ENCODE assay signal across 16 cellular contexts in genomic region chr13:26442541-26442940, GRCh38.
DNase-seq lines count a peak whose midpoint lies in the region; ATAC-seq, FAIRE-seq and TF ChIP-seq lines count a peak whose summit lies in the region.
"Had no signal": no experiment of that assay in that cellular context is flagged by ENCODE, and none has a peak within 500 bp of the region (broad histone marks: within the 10 kb centered on the region; RNA-seq: fewer than 3 reads in every experiment).

No MANE protein-coding gene starts in this region.

- H3K36me3 ChIP-seq in left ventricle myocardium inferior, result no peaks in the 10 kb centered on the region
- no peaks in the 10 kb centered on the region for H3K36me3 ChIP-seq in pancreas
- H3K36me3 ChIP-seq: WERI-Rb-1 had no signal

- peak overlapping the region; percentile 14 for H3K27ac ChIP-seq in left ventricle myocardium inferior (replicated peaks)
- H3K27ac ChIP-seq in pancreas, result no peak overlapping the region

- DNase-seq in AG08396 (ENCODE audit: low spot score), result peak; percentile 46
- peak; percentile 7 for DNase-seq in amniotic epithelial cell (ENCODE audit: low read depth)
- no peak for DNase-seq in left ventricle myocardium inferior
- no peak for DNase-seq in pancreas
- no peak for DNase-seq in mesothelial cell of epicardium (ENCODE audit: low spot score in 2 of 2, unreplicated experiment in 2 of 2)
- DNase-seq in mesenteric fat pad (ENCODE audit: low spot score), result no peak
- no peak for DNase-seq in activated effector memory CD4-positive, alpha-beta T cell treated with Interleukin-2 at 50 U/mL for 16 hours
- DNase-seq: activated CD8-positive, alpha-beta memory T cell treated with anti-CD3 and anti-CD28 coated beads, Interleukin-2, amount 50 U/mL, for 48 hours; activated naive CD8-positive, alpha-beta T cell treated with anti-CD3 and anti-CD28 coated beads for 36 hours; DMS 273 treated with DMSO at 0.1 percent for 48 hours; MV-4-11; naive B cell; NCI-H2171 treated with DMSO at 0.1 percent for 48 hours; WERI-Rb-1 had no signal

- H3K27me3 ChIP-seq in left ventricle myocardium inferior (ENCODE audit: low read depth) (no peaks in the 10 kb centered on the region), pancreas (no peaks in the 10 kb centered on the region)

- intact Hi-C loops in left ventricle myocardium inferior (cut with micrococcal nuclease), result no loop called here
- intact Hi-C loops in pancreas (cut with DNase I), result no loop called here

- peak in 1 of 4 donors; percentile 67 for ATAC-seq in pancreas
- ATAC-seq in HG03135 (IDR thresholded peaks at IDR 0.05; ENCODE audit: unreplicated experiment), result no peak

- WGBS in pancreas, 2 donors, result 40 to 41% methylated on average over 1 of the region's 1 CpG

- no peaks in the 10 kb centered on the region for H3K4me1 Mint-ChIP-seq in mesothelial cell of epicardium
- H3K4me1 Mint-ChIP-seq: activated naive CD8-positive, alpha-beta T cell treated with anti-CD3 and anti-CD28 coated beads for 36 hours; naive B cell had no signal

- peaks cover 7% of the 10 kb centered on the region for H3K9me3 Mint-ChIP-seq in mesothelial cell of epicardium

- TF ChIP-seq CTCF in left ventricle myocardium inferior (IDR thresholded peaks at IDR 0.05; ENCODE audit: borderline replicate concordance) (no peak), pancreas (IDR thresholded peaks at IDR 0.05) (no peak), mesothelial cell of epicardium (IDR thresholded peaks at IDR 0.05; ENCODE audit: unreplicated experiment) (no peak)

- H3K4me3 Mint-ChIP-seq in mesothelial cell of epicardium, result no peak overlapping the region
- H3K4me3 Mint-ChIP-seq: activated naive CD8-positive, alpha-beta T cell treated with anti-CD3 and anti-CD28 coated beads for 36 hours; naive B cell had no signal

- H3K9me3 ChIP-seq in left ventricle myocardium inferior (replicated peaks) (peaks cover 24% of the 10 kb centered on the region), pancreas (no peaks in the 10 kb centered on the region)

- no peaks in the 10 kb centered on the region for H3K36me3 Mint-ChIP-seq in mesothelial cell of epicardium
- H3K36me3 Mint-ChIP-seq: activated naive CD8-positive, alpha-beta T cell treated with anti-CD3 and anti-CD28 coated beads for 36 hours; naive B cell had no signal

- H3K4me1 ChIP-seq in left ventricle myocardium inferior (no peaks in the 10 kb centered on the region), pancreas (no peaks in the 10 kb centered on the region)

- H3K27me3 Mint-ChIP-seq in mesothelial cell of epicardium (ENCODE audit: low read depth), result no peaks in the 10 kb centered on the region
- H3K27me3 Mint-ChIP-seq: activated naive CD8-positive, alpha-beta T cell treated with anti-CD3 and anti-CD28 coated beads for 36 hours had no signal

- H3K27ac Mint-ChIP-seq in mesothelial cell of epicardium, result no peak overlapping the region
- H3K27ac Mint-ChIP-seq: activated naive CD8-positive, alpha-beta T cell treated with anti-CD3 and anti-CD28 coated beads for 36 hours; naive B cell had no signal

- H3K4me3 ChIP-seq in left ventricle myocardium inferior (no peak overlapping the region), pancreas (no peak overlapping the region)

- FAIRE-seq in pancreas (lab: Jason Lieb, UNC), result peak; percentile 84
- FAIRE-seq: HTR-8/SVneo had no signal

Comparison
In these comparisons a context has a peak if more than half of its experiments do, and no peak if none do; other contexts are left out.
1. DNase-seq: peak in AG08396 (single experiment) and amniotic epithelial cell (single experiment); none in left ventricle myocardium inferior (single experiment), pancreas (0 of 6), mesothelial cell of epicardium (0 of 2), mesenteric fat pad (single experiment) and activated effector memory CD4-positive, alpha-beta T cell treated with Interleukin-2 at 50 U/mL for 16 hours (single experiment).